Comparison of ENCODE assay signal across 20 cellular contexts in the genomic region with DNA sequence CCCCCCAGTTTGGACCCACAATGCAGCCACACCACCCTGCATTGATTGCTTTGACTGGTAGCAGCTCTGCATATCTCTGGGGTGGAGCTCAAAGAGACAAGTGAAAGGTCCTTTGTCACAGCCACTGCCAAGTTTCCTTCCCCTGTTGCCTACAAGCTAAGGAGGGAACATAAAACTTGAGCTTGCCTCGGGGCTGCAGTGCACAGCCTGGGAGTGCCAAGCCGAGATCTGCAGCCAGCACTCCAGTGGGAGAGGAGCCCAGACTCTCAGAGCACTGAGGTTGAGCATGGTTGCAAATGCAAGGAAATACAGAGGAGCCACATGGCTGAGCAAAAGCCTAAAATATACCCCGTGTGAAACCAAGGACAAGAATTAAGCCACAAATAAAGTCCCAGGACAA.
DNase-seq lines count a peak whose midpoint lies in the region; ATAC-seq and TF ChIP-seq lines count a peak whose summit lies in the region.
"Had no signal": no experiment of that assay in that cellular context is flagged by ENCODE, and none has a peak within 500 bp of the region (broad histone marks: within the 10 kb centered on the region; RNA-seq: fewer than 3 reads in every experiment).

No MANE protein-coding gene starts in this region.

- CTCF ChIA-PET in CD8-positive, alpha-beta memory T cell (lab: Charles Lee): no interaction called here

- 14 to 17% methylated on average over 3 of the region's 3 CpGs for WGBS in lower leg skin, 2 donors

- no peaks in the 10 kb centered on the region for H3K36me3 ChIP-seq in CD8-positive, alpha-beta memory T cell (ENCODE audit: insufficient read depth, low read length)
- H3K36me3 ChIP-seq: BLaER1 treated with 17β-estradiol and CSF1 and Interleukin-3, amounts not matched to agents 10 nM and 100 nM; SJSA1 had no signal

- no peaks in the 10 kb centered on the region for H3K4me1 Mint-ChIP-seq in CD8-positive, alpha-beta memory T cell
- H3K4me1 Mint-ChIP-seq in activated naive CD8-positive, alpha-beta T cell treated with anti-CD3 and anti-CD28 coated beads, Interleukin-2, amount 50 U/mL, for 24 hours: no peaks in the 10 kb centered on the region

- peaks cover 0 to 13% (median 0%) of the 10 kb centered on the region in 5 donors for H3K9me3 Mint-ChIP-seq in CD8-positive, alpha-beta memory T cell
- peaks cover 12% of the 10 kb centered on the region for H3K9me3 Mint-ChIP-seq in activated naive CD8-positive, alpha-beta T cell treated with anti-CD3 and anti-CD28 coated beads, Interleukin-2, amount 50 U/mL, for 24 hours

- no peak overlapping the region for H3K27ac Mint-ChIP-seq in CD8-positive, alpha-beta memory T cell
- no peak overlapping the region for H3K27ac Mint-ChIP-seq in activated naive CD8-positive, alpha-beta T cell treated with anti-CD3 and anti-CD28 coated beads, Interleukin-2, amount 50 U/mL, for 24 hours
- H3K27ac Mint-ChIP-seq: CD4-positive, alpha-beta T cell had no signal

- POLR2A ChIA-PET in CD8-positive, alpha-beta memory T cell (lab: Charles Lee): no interaction called here

- ATAC-seq in activated naive CD8-positive, alpha-beta T cell treated with anti-CD3 and anti-CD28 coated beads, Interleukin-2, amount 50 U/mL, for 24 hours: no peak
- ATAC-seq in HG03095 (IDR thresholded peaks at IDR 0.05; ENCODE audit: unreplicated experiment): no peak
- ATAC-seq: GM12878 had no signal

- no peaks in the 10 kb centered on the region for H3K27me3 ChIP-seq in CD8-positive, alpha-beta memory T cell (ENCODE audit: insufficient read depth, low read length, poor library complexity, severe bottlenecking)
- H3K27me3 ChIP-seq: BLaER1 treated with 17β-estradiol and CSF1 and Interleukin-3, amounts not matched to agents 10 nM and 100 nM; SJSA1 had no signal

- intact Hi-C loops in lower leg skin (cut with DNase I; ENCODE audit: low total_unique reads): no loop called here
- intact Hi-C loops in posterior vena cava (cut with DNase I): no loop called here

- H3K4me3 Mint-ChIP-seq in CD8-positive, alpha-beta memory T cell: no peak overlapping the region
- no peak overlapping the region for H3K4me3 Mint-ChIP-seq in activated naive CD8-positive, alpha-beta T cell treated with anti-CD3 and anti-CD28 coated beads, Interleukin-2, amount 50 U/mL, for 24 hours
- H3K4me3 Mint-ChIP-seq: CD4-positive, alpha-beta T cell had no signal

- H3K4me3 ChIP-seq in WI38 (ENCODE audit: low read depth, low read length): no peak overlapping the region
- H3K4me3 ChIP-seq in lower leg skin (ENCODE audit: low read depth, poor library complexity, severe bottlenecking): no peak overlapping the region
- no peak overlapping the region for H3K4me3 ChIP-seq in CD8-positive, alpha-beta memory T cell (ENCODE audit: low read length)
- H3K4me3 ChIP-seq: BLaER1 treated with 17β-estradiol and CSF1 and Interleukin-3, amounts not matched to agents 10 nM and 100 nM; GM12878; PC-9; SJSA1 had no signal

- TF ChIP-seq POLR2A in lower leg skin (IDR thresholded peaks at IDR 0.05): no peak

- no peaks in the 10 kb centered on the region for H3K4me1 ChIP-seq in CD8-positive, alpha-beta memory T cell (ENCODE audit: insufficient read depth, low read length)
- H3K4me1 ChIP-seq: BLaER1 treated with 17β-estradiol and CSF1 and Interleukin-3, amounts not matched to agents 10 nM and 100 nM; Caco-2; SJSA1 had no signal

- no peaks in the 10 kb centered on the region for H3K27me3 Mint-ChIP-seq in CD8-positive, alpha-beta memory T cell
- no peaks in the 10 kb centered on the region for H3K27me3 Mint-ChIP-seq in activated naive CD8-positive, alpha-beta T cell treated with anti-CD3 and anti-CD28 coated beads, Interleukin-2, amount 50 U/mL, for 24 hours
- H3K27me3 Mint-ChIP-seq: CD4-positive, alpha-beta T cell had no signal

- H3K27ac ChIP-seq in CD8-positive, alpha-beta memory T cell (ENCODE audit: low read depth, low read length): no peak overlapping the region
- H3K27ac ChIP-seq: BLaER1 treated with 17β-estradiol and CSF1 and Interleukin-3, amounts not matched to agents 10 nM and 100 nM; PC-9; SJSA1 had no signal

- no peaks in the 10 kb centered on the region for H3K36me3 Mint-ChIP-seq in CD8-positive, alpha-beta memory T cell
- no peaks in the 10 kb centered on the region for H3K36me3 Mint-ChIP-seq in activated naive CD8-positive, alpha-beta T cell treated with anti-CD3 and anti-CD28 coated beads, Interleukin-2, amount 50 U/mL, for 24 hours (ENCODE audit: low read depth)

- 0 out of 2 replicates have a peak, but pooled peaks have one; percentile 1 for TF ChIP-seq CTCF in WI38 (IDR thresholded peaks at IDR 0.05; ENCODE audit: low read depth, low read length)
- no peak for TF ChIP-seq CTCF in lower leg skin (IDR thresholded peaks at IDR 0.05)

- DNase-seq in GM03348 (ENCODE audit: low spot score) (peak; percentile 4), lower leg skin (ENCODE audit: low spot score in 2 of 2) (peak; percentile 16 to 84), posterior vena cava (ENCODE audit: low spot score) (peak; percentile 64)
- no peak for DNase-seq in activated CD8-positive, alpha-beta memory T cell treated with anti-CD3 and anti-CD28 coated beads for 24 hours
- no peak for DNase-seq in CD8-positive, alpha-beta memory T cell
- DNase-seq in activated naive CD8-positive, alpha-beta T cell treated with anti-CD3 and anti-CD28 coated beads, Interleukin-2, amount 50 U/mL, for 24 hours: no peak
- DNase-seq: AML-193; Caco-2; CD4-positive, alpha-beta T cell; KBM-7; NCI-H2029; NCI-H2227 treated with DMSO at 0.1 percent for 48 hours; NCI-H526 treated with DMSO at 0.1 percent for 48 hours; PC-9; Right ventricle myocardium superior had no signal

- no peaks in the 10 kb centered on the region for H3K9me3 ChIP-seq in CD8-positive, alpha-beta memory T cell (ENCODE audit: low read length)
- H3K9me3 ChIP-seq: BLaER1 treated with 17β-estradiol and CSF1 and Interleukin-3, amounts not matched to agents 10 nM and 100 nM; Caco-2; SJSA1 had no signal

Comparison
In these comparisons a context has a peak if more than half of its experiments do, and no peak if none do; other contexts are left out.
1. DNase-seq: peak in GM03348 (single experiment), lower leg skin (2 of 2) and posterior vena cava (single experiment); none in activated CD8-positive, alpha-beta memory T cell treated with anti-CD3 and anti-CD28 coated beads for 24 hours (single experiment), CD8-positive, alpha-beta memory T cell (0 of 5) and activated naive CD8-positive, alpha-beta T cell treated with anti-CD3 and anti-CD28 coated beads, Interleukin-2, amount 50 U/mL, for 24 hours (single experiment).